ENCODE assay signal across 16 cellular contexts in the genomic region with DNA sequence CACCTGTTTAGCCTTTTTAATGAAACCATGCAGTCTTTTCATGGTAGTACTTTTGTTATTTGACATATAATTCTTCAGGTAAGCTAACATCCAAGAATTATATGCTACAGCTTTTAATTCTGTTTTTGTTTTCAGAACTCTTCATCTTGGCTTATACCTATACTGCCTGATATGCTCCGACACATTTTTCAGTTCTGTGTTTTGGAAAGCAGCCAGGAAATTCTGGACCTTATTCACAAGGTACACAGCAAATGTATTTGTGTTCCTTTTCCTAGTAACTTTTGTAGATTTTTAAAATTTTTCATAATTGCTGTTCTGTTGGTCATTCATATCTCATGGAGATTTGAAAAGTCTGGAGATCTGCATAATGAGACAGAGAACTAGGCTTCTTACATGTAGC.
DNase-seq lines count a peak whose midpoint lies in the region; ATAC-seq, FAIRE-seq and TF ChIP-seq lines count a peak whose summit lies in the region.
"Had no signal": no experiment of that assay in that cellular context is flagged by ENCODE, and none has a peak within 500 bp of the region (broad histone marks: within the 10 kb centered on the region; RNA-seq: fewer than 3 reads in every experiment).

No MANE protein-coding gene starts in this region.

- H3K9me3 Mint-ChIP-seq in memory B cell: peaks cover 2% of the 10 kb centered on the region

- FAIRE-seq in D721Med (lab: Jason Lieb, UNC) (peak; percentile 35), H54 (lab: Jason Lieb, UNC) (peak; percentile 64)
- FAIRE-seq: K562 had no signal

- H3K4me1 Mint-ChIP-seq in memory B cell: peaks cover 3% of the 10 kb centered on the region

- TF ChIP-seq CTCF in D721Med (IDR thresholded peaks at IDR 0.05; ENCODE audit: insufficient read depth, missing control alignments): no peak
- TF ChIP-seq CTCF in choroid plexus epithelial cell (conservative IDR thresholded peaks at IDR 0.05; ENCODE audit: low read depth, low read length): no peak

- H3K36me3 Mint-ChIP-seq in memory B cell: peaks cover 39% of the 10 kb centered on the region

- no peak for DNase-seq in D721Med (ENCODE audit: insufficient read length, low spot score)
- DNase-seq in H54 (ENCODE audit: insufficient read length, low spot score): no peak
- DNase-seq in choroid plexus epithelial cell (ENCODE audit: low read depth): peak; percentile 29
- no peak for DNase-seq in memory B cell (ENCODE audit: low spot score in 2 of 2)
- no peak for DNase-seq in stimulated activated CD4-positive, alpha-beta T cell treated with anti-CD3 and anti-CD28 coated beads, Interleukin-2, amount 100 ng/mL, for 48 hours
- DNase-seq: BE2C; CD4-positive, alpha-beta memory T cell; COR-L47; DND-41; GF-D8; GM23248; H7 had no signal

- H3K27me3 Mint-ChIP-seq in memory B cell: no peaks in the 10 kb centered on the region
- H3K27me3 Mint-ChIP-seq: CD4-positive, alpha-beta memory T cell had no signal

- ATAC-seq in memory B cell (ENCODE audit: low read depth) (no peak), SK-N-SH treated with all-trans-retinoic acid at 6 μM for 48 hours (no peak), HG03354 (IDR thresholded peaks at IDR 0.05; ENCODE audit: poor library complexity, severe bottlenecking, unreplicated experiment) (no peak), GM18868 (IDR thresholded peaks at IDR 0.05; ENCODE audit: unreplicated experiment) (no peak)
- ATAC-seq: K562 had no signal

- no peak for TF ChIP-seq POLR2A in H54 (IDR thresholded peaks at IDR 0.05; ENCODE audit: low read depth, low read length)

- peak overlapping the region; percentile 13 for H3K27ac Mint-ChIP-seq in memory B cell

- no peak overlapping the region for H3K4me3 ChIP-seq in choroid plexus epithelial cell (ENCODE audit: low read depth, low read length)
- H3K4me3 ChIP-seq: GM23248, K562 had no signal

- no peak overlapping the region for H3K4me3 Mint-ChIP-seq in memory B cell
- H3K4me3 Mint-ChIP-seq: CD4-positive, alpha-beta memory T cell had no signal

TF ChIP-seq in SK-N-SH treated with all-trans-retinoic acid at 6 μM for 48 hours, 23 proteins besides CTCF, POLR2A, EP300 and RAD21:
- TF ChIP-seq RARB (CRISPR knock-in tag; IDR thresholded peaks at IDR 0.05): no peak
- TF ChIP-seq GLIS3 (CRISPR knock-in tag; IDR thresholded peaks at IDR 0.05): no peak
- no peak for TF ChIP-seq TCF4 (CRISPR knock-in tag; IDR thresholded peaks at IDR 0.05; ENCODE audit: borderline replicate concordance)
- no peak for TF ChIP-seq ZNF565 (CRISPR knock-in tag; conservative IDR thresholded peaks at IDR 0.05; ENCODE audit: low read depth)
- TF ChIP-seq ZNF70 (CRISPR knock-in tag; IDR thresholded peaks at IDR 0.05): no peak
- no peak for TF ChIP-seq ZFP3 (CRISPR knock-in tag; IDR thresholded peaks at IDR 0.05)
- TF ChIP-seq ISL1 (CRISPR knock-in tag; IDR thresholded peaks at IDR 0.05): no peak
- TF ChIP-seq, protein P1, sequence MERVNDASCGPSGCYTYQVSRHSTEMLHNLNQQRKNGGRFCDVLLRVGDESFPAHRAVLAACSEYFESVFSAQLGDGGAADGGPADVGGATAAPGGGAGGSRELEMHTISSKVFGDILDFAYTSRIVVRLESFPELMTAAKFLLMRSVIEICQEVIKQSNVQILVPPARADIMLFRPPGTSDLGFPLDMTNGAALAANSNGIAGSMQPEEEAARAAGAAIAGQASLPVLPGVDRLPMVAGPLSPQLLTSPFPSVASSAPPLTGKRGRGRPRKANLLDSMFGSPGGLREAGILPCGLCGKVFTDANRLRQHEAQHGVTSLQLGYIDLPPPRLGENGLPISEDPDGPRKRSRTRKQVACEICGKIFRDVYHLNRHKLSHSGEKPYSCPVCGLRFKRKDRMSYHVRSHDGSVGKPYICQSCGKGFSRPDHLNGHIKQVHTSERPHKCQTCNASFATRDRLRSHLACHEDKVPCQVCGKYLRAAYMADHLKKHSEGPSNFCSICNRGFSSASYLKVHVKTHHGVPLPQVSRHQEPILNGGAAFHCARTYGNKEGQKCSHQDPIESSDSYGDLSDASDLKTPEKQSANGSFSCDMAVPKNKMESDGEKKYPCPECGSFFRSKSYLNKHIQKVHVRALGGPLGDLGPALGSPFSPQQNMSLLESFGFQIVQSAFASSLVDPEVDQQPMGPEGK (CRISPR knock-in tag; IDR thresholded peaks at IDR 0.05; ENCODE audit: borderline replicate concordance): no peak
TF ChIP-seq in SK-N-SH treated with all-trans-retinoic acid at 6 μM for 48 hours: peak in this region for 0.
